In the genomic region with DNA sequence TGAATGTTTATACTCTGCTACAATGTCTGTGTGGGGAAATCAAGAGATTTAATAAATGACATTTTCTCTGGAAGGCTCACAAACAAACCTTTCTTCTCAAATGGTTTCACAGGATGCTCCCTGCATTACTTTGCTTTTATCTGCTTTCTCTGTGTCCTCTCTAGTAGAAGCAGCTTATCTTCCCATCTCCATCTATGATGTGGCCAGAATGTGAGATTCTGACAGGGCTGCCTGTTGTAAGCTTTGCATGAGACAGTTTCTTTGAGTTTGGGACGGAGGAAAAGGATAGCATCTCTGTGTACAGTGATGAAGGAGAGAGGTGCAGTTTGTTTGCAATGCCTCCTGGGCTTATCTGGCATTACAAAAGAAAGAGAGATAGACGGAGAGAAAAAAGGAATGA, we compare ENCODE assay signal across 19 cellular contexts. TPM values are rescaled to one million over a fixed set of nuclear protein-coding genes. Genes with fewer than 3 reads are reported as not detected.
DNase-seq lines count a peak whose midpoint lies in the region; ATAC-seq and TF ChIP-seq lines count a peak whose summit lies in the region.
"Had no signal": no experiment of that assay in that cellular context is flagged by ENCODE, and none has a peak within 500 bp of the region (broad histone marks: within the 10 kb centered on the region; RNA-seq: fewer than 3 reads in every experiment).

No MANE protein-coding gene starts in this region.

- H2AFZ ChIP-seq in SK-N-SH (ENCODE audit: low read depth), result no peak overlapping the region

- H3K27me3 ChIP-seq in SK-N-SH (ENCODE audit: insufficient read depth), result no peaks in the 10 kb centered on the region
- H3K27me3 ChIP-seq: BLaER1 treated with 17β-estradiol and CSF1 and Interleukin-3, amounts not matched to agents 10 nM and 100 nM had no signal

- H3K4me3 ChIP-seq in SK-N-SH (ENCODE audit: low read depth in 2 of 2, low read length in 1 of 2), result no peak overlapping the region
- H3K4me3 ChIP-seq: A549; BLaER1 treated with 17β-estradiol and CSF1 and Interleukin-3, amounts not matched to agents 10 nM and 100 nM; GM12878 had no signal

- no peaks in the 10 kb centered on the region for H3K36me3 ChIP-seq in SK-N-SH (replicated peaks in 1 of 2; ENCODE audit: control insufficient read depth in 1 of 2, insufficient read depth in 2 of 2, low read length in 1 of 2)
- H3K36me3 ChIP-seq: BLaER1 treated with 17β-estradiol and CSF1 and Interleukin-3, amounts not matched to agents 10 nM and 100 nM had no signal

- no peaks in the 10 kb centered on the region for H3K9me3 ChIP-seq in SK-N-SH
- H3K9me3 ChIP-seq: A549, Caco-2 had no signal

- H3K79me2 ChIP-seq in SK-N-SH (ENCODE audit: insufficient read depth), result no peaks in the 10 kb centered on the region

- H3F3A ChIP-seq in SK-N-SH (replicated peaks; ENCODE audit: insufficient read depth), result no peaks in the 10 kb centered on the region

- TF ChIP-seq CTCF in SK-N-SH (IDR thresholded peaks at IDR 0.05), result no peak

- WGBS in SK-N-SH (ENCODE audit: low lambda C conversion rate), result 23% methylated on average over 2 of the region's 2 CpGs

- no peak overlapping the region for H3K9ac ChIP-seq in SK-N-SH
- H3K9ac ChIP-seq: BLaER1 treated with 17β-estradiol and CSF1 and Interleukin-3, amounts not matched to agents 10 nM and 100 nM had no signal

- H4K20me1 ChIP-seq in SK-N-SH (ENCODE audit: insufficient read depth), result no peaks in the 10 kb centered on the region
- H4K20me1 ChIP-seq: BLaER1 treated with 17β-estradiol and CSF1 and Interleukin-3, amounts not matched to agents 10 nM and 100 nM had no signal

- H3K27ac ChIP-seq in SK-N-SH (ENCODE audit: low read depth in 2 of 2, low read length in 1 of 2), result no peak overlapping the region
- H3K27ac ChIP-seq: 22Rv1; A549; BLaER1 treated with 17β-estradiol and CSF1 and Interleukin-3, amounts not matched to agents 10 nM and 100 nM; C4-2B had no signal

- POLR2A ChIA-PET in SK-N-SH (lab: Yijun Ruan, JAX), result no interaction called here

- no peak for TF ChIP-seq RAD21 in SK-N-SH (IDR thresholded peaks at IDR 0.05; ENCODE audit: low read length)

- CTCF ChIA-PET in SK-N-SH (lab: Yijun Ruan, JAX), result no interaction called here

- no peak for DNase-seq in SK-N-SH
- DNase-seq in SK-N-DZ (ENCODE audit: low spot score), result peak; percentile 38
- no peak for DNase-seq in mucosa of gallbladder (ENCODE audit: low spot score)
- DNase-seq in NCI-H526 treated with DMSO at 0.1 percent for 48 hours (lab: John Stamatoyannopoulos, UW), result no peak
- DNase-seq: AML-193; Caco-2; Calu3; CD4-positive, alpha-beta T cell; CD8-positive, alpha-beta T cell; DMS79 treated with DMSO at 0.1 percent for 48 hours; EL; GDM1 had no signal

- no peaks in the 10 kb centered on the region; a peak in 1 of 4 replicates for H3K4me1 ChIP-seq in SK-N-SH (ENCODE audit: control insufficient read depth in 1 of 2, insufficient read depth in 2 of 2, low read depth in 1 of 2, low read length in 1 of 2)
- H3K4me1 ChIP-seq: A549; BLaER1 treated with 17β-estradiol and CSF1 and Interleukin-3, amounts not matched to agents 10 nM and 100 nM; Caco-2 had no signal

- no peak overlapping the region for H3K4me2 ChIP-seq in SK-N-SH
- H3K4me2 ChIP-seq: A549; BLaER1 treated with 17β-estradiol and CSF1 and Interleukin-3, amounts not matched to agents 10 nM and 100 nM had no signal

- no peak for TF ChIP-seq EP300 in SK-N-SH (IDR thresholded peaks at IDR 0.05; ENCODE audit: borderline replicate concordance in 1 of 2, low read depth in 1 of 2, low read length in 1 of 2)

- 0 out of 2 replicates have a peak, but pooled peaks cover 3% of the 10 kb centered on the region for H3K9me2 ChIP-seq in SK-N-SH

- ATAC-seq in SK-N-SH treated with all-trans-retinoic acid at 6 μM for 48 hours, result no peak
- ATAC-seq: A549; CD8-positive, alpha-beta T cell; GM12878 had no signal

TF ChIP-seq in SK-N-SH, 30 proteins besides CTCF, POLR2A, EP300 and RAD21:
- 0 out of 2 replicates have a peak, but pooled peaks have one; percentile 22 for TF ChIP-seq GATA2 (CRISPR knock-in tag; IDR thresholded peaks at IDR 0.05)
- TF ChIP-seq, protein P1, sequence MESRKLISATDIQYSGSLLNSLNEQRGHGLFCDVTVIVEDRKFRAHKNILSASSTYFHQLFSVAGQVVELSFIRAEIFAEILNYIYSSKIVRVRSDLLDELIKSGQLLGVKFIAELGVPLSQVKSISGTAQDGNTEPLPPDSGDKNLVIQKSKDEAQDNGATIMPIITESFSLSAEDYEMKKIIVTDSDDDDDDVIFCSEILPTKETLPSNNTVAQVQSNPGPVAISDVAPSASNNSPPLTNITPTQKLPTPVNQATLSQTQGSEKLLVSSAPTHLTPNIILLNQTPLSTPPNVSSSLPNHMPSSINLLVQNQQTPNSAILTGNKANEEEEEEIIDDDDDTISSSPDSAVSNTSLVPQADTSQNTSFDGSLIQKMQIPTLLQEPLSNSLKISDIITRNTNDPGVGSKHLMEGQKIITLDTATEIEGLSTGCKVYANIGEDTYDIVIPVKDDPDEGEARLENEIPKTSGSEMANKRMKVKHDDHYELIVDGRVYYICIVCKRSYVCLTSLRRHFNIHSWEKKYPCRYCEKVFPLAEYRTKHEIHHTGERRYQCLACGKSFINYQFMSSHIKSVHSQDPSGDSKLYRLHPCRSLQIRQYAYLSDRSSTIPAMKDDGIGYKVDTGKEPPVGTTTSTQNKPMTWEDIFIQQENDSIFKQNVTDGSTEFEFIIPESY (IDR thresholded peaks at IDR 0.05; ENCODE audit: borderline replicate concordance, low read depth), result no peak

TF ChIP-seq in SK-N-SH treated with all-trans-retinoic acid at 6 μM for 48 hours, 23 proteins besides CTCF, POLR2A, EP300 and RAD21 (continues in another document):
- TF ChIP-seq, protein P2, sequence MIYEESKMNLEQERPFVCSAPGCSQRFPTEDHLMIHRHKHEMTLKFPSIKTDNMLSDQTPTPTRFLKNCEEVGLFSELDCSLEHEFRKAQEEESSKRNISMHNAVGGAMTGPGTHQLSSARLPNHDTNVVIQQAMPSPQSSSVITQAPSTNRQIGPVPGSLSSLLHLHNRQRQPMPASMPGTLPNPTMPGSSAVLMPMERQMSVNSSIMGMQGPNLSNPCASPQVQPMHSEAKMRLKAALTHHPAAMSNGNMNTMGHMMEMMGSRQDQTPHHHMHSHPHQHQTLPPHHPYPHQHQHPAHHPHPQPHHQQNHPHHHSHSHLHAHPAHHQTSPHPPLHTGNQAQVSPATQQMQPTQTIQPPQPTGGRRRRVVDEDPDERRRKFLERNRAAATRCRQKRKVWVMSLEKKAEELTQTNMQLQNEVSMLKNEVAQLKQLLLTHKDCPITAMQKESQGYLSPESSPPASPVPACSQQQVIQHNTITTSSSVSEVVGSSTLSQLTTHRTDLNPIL (CRISPR knock-in tag; IDR thresholded peaks at IDR 0.05; ENCODE audit: low read depth), result no peak
- TF ChIP-seq CSDC2 (CRISPR knock-in tag; IDR thresholded peaks at IDR 0.05) (no peak), ESRRG (CRISPR knock-in tag; IDR thresholded peaks at IDR 0.05) (no peak), ZNF565 (CRISPR knock-in tag; conservative IDR thresholded peaks at IDR 0.05; ENCODE audit: low read depth) (no peak), GLIS3 (CRISPR knock-in tag; IDR thresholded peaks at IDR 0.05) (no peak), ZNF70 (CRISPR knock-in tag; IDR thresholded peaks at IDR 0.05) (no peak), ZNF8 (CRISPR knock-in tag; IDR thresholded peaks at IDR 0.05) (no peak), TCF4 (CRISPR knock-in tag; IDR thresholded peaks at IDR 0.05; ENCODE audit: borderline replicate concordance) (no peak), TOX (CRISPR knock-in tag; IDR thresholded peaks at IDR 0.05; ENCODE audit: borderline replicate concordance) (no peak), ZFP3 (CRISPR knock-in tag; IDR thresholded peaks at IDR 0.05) (no peak), ISL1 (CRISPR knock-in tag; IDR thresholded peaks at IDR 0.05) (no peak)
- TF ChIP-seq, protein P3, sequence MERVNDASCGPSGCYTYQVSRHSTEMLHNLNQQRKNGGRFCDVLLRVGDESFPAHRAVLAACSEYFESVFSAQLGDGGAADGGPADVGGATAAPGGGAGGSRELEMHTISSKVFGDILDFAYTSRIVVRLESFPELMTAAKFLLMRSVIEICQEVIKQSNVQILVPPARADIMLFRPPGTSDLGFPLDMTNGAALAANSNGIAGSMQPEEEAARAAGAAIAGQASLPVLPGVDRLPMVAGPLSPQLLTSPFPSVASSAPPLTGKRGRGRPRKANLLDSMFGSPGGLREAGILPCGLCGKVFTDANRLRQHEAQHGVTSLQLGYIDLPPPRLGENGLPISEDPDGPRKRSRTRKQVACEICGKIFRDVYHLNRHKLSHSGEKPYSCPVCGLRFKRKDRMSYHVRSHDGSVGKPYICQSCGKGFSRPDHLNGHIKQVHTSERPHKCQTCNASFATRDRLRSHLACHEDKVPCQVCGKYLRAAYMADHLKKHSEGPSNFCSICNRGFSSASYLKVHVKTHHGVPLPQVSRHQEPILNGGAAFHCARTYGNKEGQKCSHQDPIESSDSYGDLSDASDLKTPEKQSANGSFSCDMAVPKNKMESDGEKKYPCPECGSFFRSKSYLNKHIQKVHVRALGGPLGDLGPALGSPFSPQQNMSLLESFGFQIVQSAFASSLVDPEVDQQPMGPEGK (CRISPR knock-in tag; IDR thresholded peaks at IDR 0.05; ENCODE audit: borderline replicate concordance), result no peak
- TF ChIP-seq, protein P4, sequence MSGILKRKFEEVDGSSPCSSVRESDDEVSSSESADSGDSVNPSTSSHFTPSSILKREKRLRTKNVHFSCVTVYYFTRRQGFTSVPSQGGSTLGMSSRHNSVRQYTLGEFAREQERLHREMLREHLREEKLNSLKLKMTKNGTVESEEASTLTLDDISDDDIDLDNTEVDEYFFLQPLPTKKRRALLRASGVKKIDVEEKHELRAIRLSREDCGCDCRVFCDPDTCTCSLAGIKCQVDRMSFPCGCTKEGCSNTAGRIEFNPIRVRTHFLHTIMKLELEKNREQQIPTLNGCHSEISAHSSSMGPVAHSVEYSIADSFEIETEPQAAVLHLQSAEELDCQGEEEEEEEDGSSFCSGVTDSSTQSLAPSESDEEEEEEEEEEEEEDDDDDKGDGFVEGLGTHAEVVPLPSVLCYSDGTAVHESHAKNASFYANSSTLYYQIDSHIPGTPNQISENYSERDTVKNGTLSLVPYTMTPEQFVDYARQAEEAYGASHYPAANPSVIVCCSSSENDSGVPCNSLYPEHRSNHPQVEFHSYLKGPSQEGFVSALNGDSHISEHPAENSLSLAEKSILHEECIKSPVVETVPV (CRISPR knock-in tag; IDR thresholded peaks at IDR 0.05), result no peak

RNA-seq across cellular contexts. Expression of a gene that starts 24.6 kb away (rescaled TPM):
- polyA plus RNA-seq in SK-N-SH (2012; rRNA removed), result 15.2 and 17.2 TPM in 2 replicates
- polyA plus RNA-seq in SK-N-SH (2012; cell fraction: cytosol; rRNA removed), result 14.4 and 17.8 TPM in 2 replicates
- polyA plus RNA-seq in SK-N-SH (2012; cell fraction: nucleus; rRNA removed), result 5.9 and 6.7 TPM in 2 replicates
- 22.7 and 29.5 TPM in 2 replicates for polyA plus RNA-seq in SK-N-DZ (2014; cell fraction: cytosol; rRNA removed)
- polyA plus RNA-seq in SK-N-DZ (2014; cell fraction: nucleus; rRNA removed), result 18.3 and 21.0 TPM in 2 replicates
- 17.4 TPM for total RNA-seq in mucosa of gallbladder
- polyA plus RNA-seq: A549 had no signal

RNA-seq across cellular contexts. Expression of a gene that starts 59.7 kb away (rescaled TPM):
- 0.03 and 0.13 TPM in 2 replicates for polyA plus RNA-seq in SK-N-SH (2012; rRNA removed)
- 0.18 and 0.47 TPM in 2 replicates for polyA plus RNA-seq in SK-N-SH (2012; cell fraction: cytosol; rRNA removed)
- 0.17 and 0.48 TPM in 2 replicates for polyA plus RNA-seq in SK-N-SH (2012; cell fraction: nucleus; rRNA removed)
- 5.4 and 8.6 TPM in 2 replicates for polyA plus RNA-seq in SK-N-DZ (2014; cell fraction: cytosol; rRNA removed)
- 5.0 and 9.6 TPM in 2 replicates for polyA plus RNA-seq in SK-N-DZ (2014; cell fraction: nucleus; rRNA removed)
- 1.6 TPM for total RNA-seq in mucosa of gallbladder
- total RNA-seq: A172; Caco-2; CD4-positive, alpha-beta T cell; CD8-positive, alpha-beta T cell had no signal
- polyA plus RNA-seq: A549 had no signal
